In genomic region chr18:7813131-7813530, GRCh38 we compare ENCODE assay signal across 17 cellular contexts.
"Had no signal": no experiment of that assay in that cellular context is flagged by ENCODE, and none has a peak within 500 bp of the region (broad histone marks: within the 10 kb centered on the region; RNA-seq: fewer than 3 reads in every experiment).

No MANE protein-coding gene starts in this region.

- FAIRE-seq: islet of Langerhans had no signal

- H3K27ac Mint-ChIP-seq: naive thymus-derived CD4-positive, alpha-beta T cell; stimulated activated effector memory CD8-positive, alpha-beta T cell treated with anti-CD3 and anti-CD28 coated beads, Interleukin-12 subunit alpha, Interleukin-12 subunit beta, amount 100 ng/mL, for 72 hours; T-helper 1 cell treated with Interleukin-12 subunit alpha and Interleukin-12 subunit beta and Interleukin-4 antibody, amounts not matched to agents 30 μg/mL and 1 μg/mL, for 36 hours had no signal

- DNase-seq: activated CD8-positive, alpha-beta memory T cell treated with anti-CD3 and anti-CD28 coated beads for 24 hours; activated CD8-positive, alpha-beta memory T cell treated with anti-CD3 and anti-CD28 coated beads, Interleukin-2, amount 50 U/mL, for 48 hours; activated effector memory CD4-positive, alpha-beta T cell treated with anti-CD3 and anti-CD28 coated beads, Interleukin-2, amount 50 U/mL, for 16 hours; activated naive CD4-positive, alpha-beta T cell treated with anti-CD3 and anti-CD28 coated beads, Interleukin-2, amount 50 U/mL, for 16 hours; activated T-cell treated with anti-CD3 and anti-CD28 coated beads, Interleukin-2, amount 50 U/mL, for 48 hours; effector memory CD4-positive, alpha-beta T cell; esophagus squamous epithelium; hippocampal formation; mucosa of descending colon; naive thymus-derived CD4-positive, alpha-beta T cell; stimulated activated CD4-positive, alpha-beta T cell treated with anti-CD3 and anti-CD28 coated beads, Interleukin-4, amount 100 ng/mL, for 24 hours; stomach had no signal

- H3K36me3 ChIP-seq: esophagus squamous epithelium, stomach had no signal

- H3K27me3 Mint-ChIP-seq: naive thymus-derived CD4-positive, alpha-beta T cell had no signal

- H3K27me3 ChIP-seq: esophagus squamous epithelium, neural progenitor cell, stomach had no signal

- H2AFZ ChIP-seq: neural progenitor cell had no signal

- H3K4me3 Mint-ChIP-seq: naive thymus-derived CD4-positive, alpha-beta T cell; neural progenitor cell; stimulated activated effector memory CD8-positive, alpha-beta T cell treated with anti-CD3 and anti-CD28 coated beads, Interleukin-12 subunit alpha, Interleukin-12 subunit beta, amount 100 ng/mL, for 72 hours; T-helper 1 cell treated with Interleukin-12 subunit alpha and Interleukin-12 subunit beta and Interleukin-4 antibody, amounts not matched to agents 30 μg/mL and 1 μg/mL, for 36 hours had no signal

- H3K4me1 ChIP-seq: neural progenitor cell had no signal

- ATAC-seq: activated CD4-positive, CD25-positive, alpha-beta regulatory T cell treated with anti-CD3 and anti-CD28 coated beads, Interleukin-2, amount 50 U/mL, for 24 hours; mucosa of descending colon; naive thymus-derived CD4-positive, alpha-beta T cell; stimulated activated effector memory CD8-positive, alpha-beta T cell treated with anti-CD3 and anti-CD28 coated beads, Interleukin-12 subunit alpha, Interleukin-12 subunit beta, amount 100 ng/mL, for 72 hours had no signal

- H3K4me1 Mint-ChIP-seq: naive thymus-derived CD4-positive, alpha-beta T cell; stimulated activated effector memory CD8-positive, alpha-beta T cell treated with anti-CD3 and anti-CD28 coated beads, Interleukin-12 subunit alpha, Interleukin-12 subunit beta, amount 100 ng/mL, for 72 hours had no signal

- H3K36me3 Mint-ChIP-seq: stimulated activated effector memory CD8-positive, alpha-beta T cell treated with anti-CD3 and anti-CD28 coated beads, Interleukin-12 subunit alpha, Interleukin-12 subunit beta, amount 100 ng/mL, for 72 hours had no signal

- H3K9ac ChIP-seq: neural progenitor cell had no signal

- H3K27ac ChIP-seq: esophagus squamous epithelium, neural progenitor cell, stomach had no signal

- H3K4me2 ChIP-seq: neural progenitor cell had no signal

- H3K4me3 ChIP-seq: esophagus squamous epithelium, mucosa of descending colon, neural progenitor cell, stomach had no signal
